In genomic region chr6:63640062-63640461, GRCh38 we compare ENCODE assay signal across 12 cellular contexts. TPM values are rescaled to one million over a fixed set of nuclear protein-coding genes. Genes with fewer than 3 reads are reported as not detected.
DNase-seq lines count a peak whose midpoint lies in the region; ATAC-seq and TF ChIP-seq lines count a peak whose summit lies in the region.
"Had no signal": no experiment of that assay in that cellular context is flagged by ENCODE, and none has a peak within 500 bp of the region (broad histone marks: within the 10 kb centered on the region; RNA-seq: fewer than 3 reads in every experiment).

No MANE protein-coding gene starts in this region.

- no peaks in the 10 kb centered on the region for H3K9me3 ChIP-seq in CD8-positive, alpha-beta memory T cell (ENCODE audit: low read length)
- H3K9me3 ChIP-seq in upper lobe of right lung, result no peaks in the 10 kb centered on the region
- H3K9me3 ChIP-seq: Peyer's patch had no signal

- POLR2A ChIA-PET in CD8-positive, alpha-beta memory T cell (lab: Charles Lee), result no interaction called here

- H3K4me1 ChIP-seq in CD8-positive, alpha-beta memory T cell (ENCODE audit: insufficient read depth, low read length), result peaks cover 52% of the 10 kb centered on the region
- peaks cover 68% of the 10 kb centered on the region for H3K4me1 ChIP-seq in upper lobe of right lung

- H3K9me3 Mint-ChIP-seq in CD8-positive, alpha-beta memory T cell, result no peaks in the 10 kb centered on the region
- H3K9me3 Mint-ChIP-seq in brain, result peaks cover 0 to 3% (median 0%) of the 10 kb centered on the region in 5 experiments
- H3K9me3 Mint-ChIP-seq: activated CD4-positive, alpha-beta T cell treated with anti-CD3 and anti-CD28 coated beads, Interleukin-2, amount 10 ng/mL, durations not matched to agents 7 days and 5 days; naive B cell had no signal

- TF ChIP-seq CTCF in brain (conservative IDR thresholded peaks at IDR 0.05), result no peak
- TF ChIP-seq CTCF in upper lobe of right lung (IDR thresholded peaks at IDR 0.05), result no peak

- no peaks in the 10 kb centered on the region for H3K36me3 ChIP-seq in CD8-positive, alpha-beta memory T cell (ENCODE audit: insufficient read depth, low read length)
- peaks cover 5% of the 10 kb centered on the region for H3K36me3 ChIP-seq in upper lobe of right lung
- H3K36me3 ChIP-seq: Peyer's patch had no signal

- H3K27me3 ChIP-seq in CD8-positive, alpha-beta memory T cell (ENCODE audit: insufficient read depth, low read length, poor library complexity, severe bottlenecking), result no peaks in the 10 kb centered on the region
- H3K27me3 ChIP-seq in upper lobe of right lung, result no peaks in the 10 kb centered on the region
- H3K27me3 ChIP-seq: Peyer's patch had no signal

- peaks cover 74 to 88% (median 86%) of the 10 kb centered on the region in 3 donors for H3K4me1 Mint-ChIP-seq in CD8-positive, alpha-beta memory T cell
- H3K4me1 Mint-ChIP-seq in brain, result peaks cover 84% of the 10 kb centered on the region

- ATAC-seq in GM18909 (IDR thresholded peaks at IDR 0.05; ENCODE audit: poor library complexity, unreplicated experiment), result no peak
- no peak for ATAC-seq in upper lobe of right lung

- H3K4me3 ChIP-seq in CD8-positive, alpha-beta memory T cell (ENCODE audit: low read length), result no peak overlapping the region
- H3K4me3 ChIP-seq in upper lobe of right lung, result no peak overlapping the region
- H3K4me3 ChIP-seq: Peyer's patch had no signal

- peak overlapping the region in 6 of 7 donors; percentile 6 to 64 (median 46) for H3K4me3 Mint-ChIP-seq in CD8-positive, alpha-beta memory T cell
- peak overlapping the region; percentile 20 to 100 (median 99) for H3K4me3 Mint-ChIP-seq in brain
- H3K4me3 Mint-ChIP-seq: activated CD4-positive, alpha-beta T cell treated with anti-CD3 and anti-CD28 coated beads, Interleukin-2, amount 10 ng/mL, durations not matched to agents 7 days and 5 days had no signal

- peak overlapping the region in 6 of 8 donors; percentile 2 to 99 (median 55) for H3K27ac Mint-ChIP-seq in CD8-positive, alpha-beta memory T cell
- peak overlapping the region in 1 of 5 experiments; percentile 47 for H3K27ac Mint-ChIP-seq in brain
- H3K27ac Mint-ChIP-seq: activated CD4-positive, alpha-beta T cell treated with anti-CD3 and anti-CD28 coated beads, Interleukin-2, amount 10 ng/mL, durations not matched to agents 7 days and 5 days had no signal

- H3K27ac ChIP-seq in CD8-positive, alpha-beta memory T cell (ENCODE audit: low read depth, low read length), result no peak overlapping the region
- H3K27ac ChIP-seq in upper lobe of right lung, result no peak overlapping the region

- intact Hi-C loops in upper lobe of right lung (cut with DNase I), result no loop called here

- H3K36me3 Mint-ChIP-seq in CD8-positive, alpha-beta memory T cell, result peaks cover 0 to 26% (median 2%) of the 10 kb centered on the region in 3 donors
- H3K36me3 Mint-ChIP-seq in brain, result peaks cover 23% of the 10 kb centered on the region

- CTCF ChIA-PET in CD8-positive, alpha-beta memory T cell (lab: Charles Lee), result no interaction called here

- no peak for DNase-seq in CD8-positive, alpha-beta memory T cell
- DNase-seq in HS-5 (ENCODE audit: low read depth), result peak; percentile 79
- DNase-seq in non-pigmented ciliary epithelial cell (ENCODE audit: low read depth), result peak; percentile 67
- no peak for DNase-seq in GM19240 (ENCODE audit: insufficient read length, low spot score)
- no peak for DNase-seq in NCI-H510A (lab: John Stamatoyannopoulos, UW)
- DNase-seq in upper lobe of right lung, result no peak
- DNase-seq: activated CD4-positive, alpha-beta T cell treated with anti-CD3 and anti-CD28 coated beads, Interleukin-2, amount 10 ng/mL, durations not matched to agents 7 days and 5 days; naive B cell; NCI-H1092 treated with DMSO at 0.1 percent for 48 hours; Peyer's patch had no signal

- H3K27me3 Mint-ChIP-seq in CD8-positive, alpha-beta memory T cell, result no peaks in the 10 kb centered on the region
- peaks cover 4% of the 10 kb centered on the region for H3K27me3 Mint-ChIP-seq in brain
- H3K27me3 Mint-ChIP-seq: activated CD4-positive, alpha-beta T cell treated with anti-CD3 and anti-CD28 coated beads, Interleukin-2, amount 10 ng/mL, durations not matched to agents 7 days and 5 days; naive B cell had no signal

RNA-seq across cellular contexts. Expression of gene PHF3, which starts 4.5 kb away (rescaled TPM):
- total RNA-seq in CD8-positive, alpha-beta memory T cell, result 10 to 100 TPM; 44.1 to 44.3 TPM
- polyA plus RNA-seq in CD8-positive, alpha-beta memory T cell, result 40.9 TPM
- 10.4 TPM for polyA plus RNA-seq in brain (ENCODE audit: insufficient read depth, low read depth, low replicate concordance)
- 61.1 TPM for total RNA-seq in upper lobe of right lung

Comparison
In these comparisons a context has a peak if more than half of its experiments do, and no peak if none do; other contexts are left out.
1. DNase-seq: peak in HS-5 (single experiment) and non-pigmented ciliary epithelial cell (single experiment); none in CD8-positive, alpha-beta memory T cell (0 of 5), GM19240 (single experiment), NCI-H510A (single experiment) and upper lobe of right lung (single experiment).